11 cellular contexts compared by ENCODE assay signal in genomic region chr11:14577835-14578529, GRCh38. TPM values are rescaled to one million over a fixed set of nuclear protein-coding genes. Genes with fewer than 3 reads are reported as not detected.
A peak's percentile ranks its signal among the peaks of the same experiment; 100 is the strongest.
DNase-seq lines count a peak whose midpoint lies in the region; ATAC-seq lines count a peak whose summit lies in the region.
"Had no signal": no experiment of that assay in that cellular context is flagged by ENCODE, and none has a peak within 500 bp of the region (broad histone marks: within the 10 kb centered on the region; RNA-seq: fewer than 3 reads in every experiment).

No MANE protein-coding gene starts in this region.

- DNase-seq in activated naive CD4-positive, alpha-beta T cell treated with anti-CD3 and anti-CD28 coated beads for 36 hours, result peak; percentile 27
- no peak for DNase-seq in activated naive CD4-positive, alpha-beta T cell (lab: John Stamatoyannopoulos, UW)
- DNase-seq in DMS153 treated with DMSO at 0.1 percent for 48 hours (lab: John Stamatoyannopoulos, UW; ENCODE audit: unreplicated experiment) (no peak), NCI-H2107 treated with DMSO at 0.1 percent for 48 hours (lab: John Stamatoyannopoulos, UW; ENCODE audit: unreplicated experiment) (no peak), NCI-H1694 (lab: John Stamatoyannopoulos, UW) (no peak)
- DNase-seq: gastrocnemius medialis had no signal

- H3K4me1 ChIP-seq in thymus (ENCODE audit: control insufficient read depth, insufficient read depth, low read length), result peaks cover 11% of the 10 kb centered on the region
- H3K4me1 ChIP-seq: ascending aorta, gastrocnemius medialis had no signal

- intact Hi-C loops in activated naive CD4-positive, alpha-beta T cell treated with anti-CD3 and anti-CD28 coated beads for 36 hours (cut with micrococcal nuclease), result loop anchor here (1.0 to 2.0 kb wide), 9 partner anchors 23 to 327 kb away; partner anchors contain the start of gene PSMA1

- H3K27me3 ChIP-seq in thymus (ENCODE audit: control insufficient read depth, insufficient read depth), result no peaks in the 10 kb centered on the region
- H3K27me3 ChIP-seq: ascending aorta, gastrocnemius medialis had no signal

- H3K27me3 Mint-ChIP-seq in activated naive CD4-positive, alpha-beta T cell treated with anti-CD3 and anti-CD28 coated beads for 36 hours (ENCODE audit: low read depth), result no peaks in the 10 kb centered on the region
- H3K27me3 Mint-ChIP-seq in activated naive CD8-positive, alpha-beta T cell, result no peaks in the 10 kb centered on the region

- H3K4me1 Mint-ChIP-seq in activated naive CD4-positive, alpha-beta T cell treated with anti-CD3 and anti-CD28 coated beads for 36 hours (ENCODE audit: low read depth), result peaks cover 41% of the 10 kb centered on the region
- H3K4me1 Mint-ChIP-seq in activated naive CD8-positive, alpha-beta T cell (ENCODE audit: low read depth), result peaks cover 60% of the 10 kb centered on the region

- peak overlapping the region; percentile 82 for H3K27ac ChIP-seq in thymus (ENCODE audit: low read depth)
- H3K27ac ChIP-seq: ascending aorta, gastrocnemius medialis had no signal

- H3K9me3 ChIP-seq in thymus (ENCODE audit: control insufficient read depth), result no peaks in the 10 kb centered on the region
- H3K9me3 ChIP-seq: ascending aorta, gastrocnemius medialis had no signal

- peak; percentile 55 for ATAC-seq in HG03354 (IDR thresholded peaks at IDR 0.05; ENCODE audit: poor library complexity, severe bottlenecking, unreplicated experiment)
- ATAC-seq: SK-N-SH treated with all-trans-retinoic acid at 6 μM for 48 hours had no signal

- H3K27ac Mint-ChIP-seq in activated naive CD4-positive, alpha-beta T cell treated with anti-CD3 and anti-CD28 coated beads for 36 hours, result peak overlapping the region; percentile 75
- peak overlapping the region; percentile 89 for H3K27ac Mint-ChIP-seq in activated naive CD8-positive, alpha-beta T cell

- CTCF ChIA-PET in activated naive CD4-positive, alpha-beta T cell treated with anti-CD3 and anti-CD28 coated beads for 36 hours (lab: Charles Lee), result interaction anchor here (0.7 to 2.0 kb wide), 9 partner anchors 9 to 330 kb away, joined by 3 to 7 read pairs (median 4); no protein-coding TSS in a partner anchor

- WGBS in thymus, result 94% methylated on average over 4 of the region's 4 CpGs

- no peaks in the 10 kb centered on the region for H3K36me3 ChIP-seq in thymus (ENCODE audit: control insufficient read depth, insufficient read depth)
- H3K36me3 ChIP-seq: ascending aorta, gastrocnemius medialis had no signal

- no peak overlapping the region for H3K4me3 ChIP-seq in thymus (ENCODE audit: low read length)
- H3K4me3 ChIP-seq: ascending aorta, gastrocnemius medialis had no signal

- H3K9me3 Mint-ChIP-seq in activated naive CD4-positive, alpha-beta T cell treated with anti-CD3 and anti-CD28 coated beads for 36 hours, result peaks cover 26% of the 10 kb centered on the region
- peaks cover 13% of the 10 kb centered on the region for H3K9me3 Mint-ChIP-seq in activated naive CD8-positive, alpha-beta T cell (ENCODE audit: low read depth)

- no peak overlapping the region for H3K4me3 Mint-ChIP-seq in activated naive CD4-positive, alpha-beta T cell treated with anti-CD3 and anti-CD28 coated beads for 36 hours
- peak overlapping the region; percentile 68 for H3K4me3 Mint-ChIP-seq in activated naive CD8-positive, alpha-beta T cell

- peaks cover 26% of the 10 kb centered on the region for H3K36me3 Mint-ChIP-seq in activated naive CD4-positive, alpha-beta T cell treated with anti-CD3 and anti-CD28 coated beads for 36 hours (ENCODE audit: low read depth)
- H3K36me3 Mint-ChIP-seq in activated naive CD8-positive, alpha-beta T cell, result peaks cover 39% of the 10 kb centered on the region

RNA-seq across cellular contexts. Expression of gene PSMA1, which starts 57.8 kb away (rescaled TPM):
- total RNA-seq in activated naive CD4-positive, alpha-beta T cell treated with anti-CD3 and anti-CD28 coated beads for 36 hours, result 100 to 1,000 TPM; 367 to 375 TPM
- polyA plus RNA-seq in thymus, result 309 TPM
